ENCODE assay signal across 22 cellular contexts in the genomic region with DNA sequence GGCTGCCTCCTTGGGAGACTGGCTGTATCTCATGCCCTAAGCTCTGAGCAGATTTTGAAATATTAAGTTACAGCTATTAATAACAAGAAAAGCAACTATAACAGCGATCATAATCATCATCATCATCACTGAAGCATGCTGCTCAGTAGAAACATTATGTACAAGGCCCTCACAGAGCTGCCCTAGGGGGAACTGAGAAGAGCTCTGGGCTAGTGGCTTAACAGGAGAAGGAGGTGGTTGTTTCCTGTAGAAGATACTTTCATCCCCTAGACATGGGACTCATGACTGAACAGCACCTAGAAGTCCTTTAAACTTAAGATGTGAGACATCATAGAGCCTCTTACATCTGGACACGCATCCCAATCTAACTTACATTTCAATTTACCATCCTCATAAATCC.
"Had no signal": no experiment of that assay in that cellular context is flagged by ENCODE, and none has a peak within 500 bp of the region (broad histone marks: within the 10 kb centered on the region; RNA-seq: fewer than 3 reads in every experiment).

No MANE protein-coding gene starts in this region.

- ATAC-seq: activated CD8-positive, alpha-beta memory T cell treated with anti-CD3 and anti-CD28 coated beads, Interleukin-2, amount 10 ng/mL, durations not matched to agents 7 days and 5 days; Right ventricle myocardium inferior; T-cell had no signal

- DNase-seq: activated B cell treated with CpG ODN at 0.5 μM for 24 hours; activated CD4-positive, alpha-beta T cell treated with anti-CD3 and anti-CD28 coated beads for 1 hour; activated CD4-positive, alpha-beta T cell treated with anti-CD3 and anti-CD28 coated beads, Interleukin-2, amount 10 ng/mL, durations not matched to agents 24 days and 14 days; activated CD4-positive, alpha-beta T cell treated with anti-CD3 and anti-CD28 coated beads, Interleukin-2, amount 50 U/mL, for 48 hours; activated CD8-positive, alpha-beta memory T cell treated with anti-CD3 and anti-CD28 coated beads, Interleukin-2, amount 10 ng/mL, durations not matched to agents 7 days and 5 days; activated effector memory CD4-positive, alpha-beta T cell treated with Interleukin-2 at 50 U/mL for 16 hours; activated naive CD4-positive, alpha-beta T cell; activated T-cell treated with anti-CD3 and anti-CD28 coated beads, Interleukin-2, amount 50 U/mL, for 24 hours; aorta; caudate nucleus; NCI-H1092; NCI-H1417; NCI-H1930; NCI-H345; NCI-H510A; NCI-H526 treated with DMSO at 0.1 percent for 48 hours; NCI-H82; RPMI8226; T-cell; T-helper 2 cell; T1000 had no signal
